11 cellular contexts compared by ENCODE assay signal in the genomic region with DNA sequence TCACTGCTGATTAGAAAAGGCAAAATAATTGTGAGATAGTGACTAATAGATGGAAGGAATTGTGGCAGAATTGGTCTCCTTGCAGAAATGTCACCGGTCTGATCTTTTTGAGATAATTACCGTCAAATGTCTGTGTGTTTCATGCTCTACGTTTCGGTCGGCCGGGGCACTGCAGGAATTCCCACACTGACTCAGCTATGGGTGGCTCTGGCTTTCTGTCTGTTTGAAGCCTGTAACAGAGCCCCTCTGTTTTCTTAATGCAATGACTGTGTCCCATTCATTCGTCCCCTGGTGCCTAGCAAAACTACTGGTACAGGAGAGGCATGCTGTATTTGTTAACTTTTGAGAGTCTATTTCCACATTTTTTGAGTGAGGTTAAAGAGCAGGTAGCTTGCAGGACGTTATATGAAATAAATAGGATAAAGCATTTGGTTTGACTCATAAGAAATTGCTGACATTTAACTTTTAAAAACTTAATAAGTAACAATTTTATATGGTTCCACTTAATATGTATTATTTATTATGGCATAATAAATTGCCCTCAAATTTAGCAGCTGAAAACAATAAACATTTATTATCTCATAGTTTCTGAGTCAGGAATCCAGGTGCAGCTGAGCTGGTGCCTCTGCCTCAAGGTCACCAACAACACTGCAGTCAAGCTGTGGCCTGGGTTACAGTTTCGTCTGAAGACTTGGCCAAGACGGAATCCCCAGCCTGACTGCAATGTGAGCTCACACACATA.
"Had no signal": no experiment of that assay in that cellular context is flagged by ENCODE, and none has a peak within 500 bp of the region (broad histone marks: within the 10 kb centered on the region; RNA-seq: fewer than 3 reads in every experiment).

No MANE protein-coding gene starts in this region.

- H3K27ac ChIP-seq: ascending aorta, thyroid gland had no signal

- H3K4me1 ChIP-seq: ascending aorta, thyroid gland had no signal

- DNase-seq: activated CD4-positive, alpha-beta T cell treated with anti-CD3 and anti-CD28 coated beads for 48 hours; activated CD8-positive, alpha-beta memory T cell treated with anti-CD3 and anti-CD28 coated beads, Interleukin-2, amount 50 U/mL, for 48 hours; activated CD8-positive, alpha-beta T cell treated with anti-CD3 and anti-CD28 coated beads, Interleukin-2, amount 10 ng/mL, durations not matched to agents 7 days and 5 days; kidney glomerular epithelial cell; mesendoderm; stimulated activated CD4-positive, alpha-beta T cell treated with anti-CD3 and anti-CD28 coated beads, Interleukin-1b, Interleukin-23, amount 100 ng/mL, for 48 hours; T-helper 17 cell; thyroid gland had no signal

- ATAC-seq: activated CD8-positive, alpha-beta T cell treated with anti-CD3 and anti-CD28 coated beads, Interleukin-2, amount 10 ng/mL, durations not matched to agents 7 days and 5 days; sciatic nerve; T-helper 17 cell; WTC11 had no signal

- H3K4me3 ChIP-seq: ascending aorta, thyroid gland had no signal

- H3K27me3 ChIP-seq: ascending aorta, thyroid gland had no signal

- H3K9me3 ChIP-seq: ascending aorta, thyroid gland had no signal

- H3K36me3 ChIP-seq: ascending aorta, thyroid gland had no signal
